ENCODE assay signal across 1 cellular context in genomic region chr1:228212415-228212965, GRCh38.
TF ChIP-seq lines count a peak whose summit lies in the region.

No MANE protein-coding gene starts in this region.

TF ChIP-seq in HepG2, 621 proteins besides CTCF, POLR2A, EP300 and RAD21 (continued from another document):
- TF ChIP-seq ATF4 (CRISPR knock-in tag; IDR thresholded peaks at IDR 0.05), result no peak
- no peak for TF ChIP-seq NPAS2 (CRISPR knock-in tag; IDR thresholded peaks at IDR 0.05; ENCODE audit: borderline replicate concordance)
- no peak for TF ChIP-seq NFE2 (CRISPR knock-in tag; IDR thresholded peaks at IDR 0.05)
- TF ChIP-seq ETV5 (CRISPR knock-in tag; IDR thresholded peaks at IDR 0.05; ENCODE audit: borderline replicate concordance), result no peak
- TF ChIP-seq IRF9 (CRISPR knock-in tag; IDR thresholded peaks at IDR 0.05; ENCODE audit: borderline replicate concordance), result no peak
- no peak for TF ChIP-seq ZNF770 (CRISPR knock-in tag; IDR thresholded peaks at IDR 0.05)
